Comparison of ENCODE assay signal across 23 cellular contexts in the genomic region with DNA sequence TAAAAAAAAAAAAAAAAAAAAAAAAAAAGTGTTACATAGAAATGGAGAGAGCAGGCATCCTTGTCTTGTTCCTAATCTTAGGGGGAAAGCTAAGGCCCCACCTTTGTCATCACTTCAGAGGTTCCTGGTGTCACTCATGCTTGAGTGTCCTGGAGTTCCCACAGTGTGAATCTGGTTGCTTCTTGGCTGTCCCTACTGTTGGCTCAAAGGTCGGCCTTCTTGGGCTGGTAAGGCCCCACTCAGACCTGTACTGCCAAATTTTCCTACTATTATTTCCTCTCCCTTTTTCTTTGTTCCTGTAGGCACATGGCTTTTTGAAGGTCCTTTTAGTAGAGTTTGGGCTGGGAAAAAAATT. TPM values are rescaled to one million over a fixed set of nuclear protein-coding genes. Genes with fewer than 3 reads are reported as not detected.
A peak's percentile ranks its signal among the peaks of the same experiment; 100 is the strongest.
DNase-seq lines count a peak whose midpoint lies in the region; ATAC-seq lines count a peak whose summit lies in the region.
"Had no signal": no experiment of that assay in that cellular context is flagged by ENCODE, and none has a peak within 500 bp of the region (broad histone marks: within the 10 kb centered on the region; RNA-seq: fewer than 3 reads in every experiment).

No MANE protein-coding gene starts in this region.

- H3K4me1 ChIP-seq in mesendoderm (ENCODE audit: control insufficient read depth, low read depth, low read length), result peaks cover 2% of the 10 kb centered on the region
- peaks cover 2 to 38% (median 33%) of the 10 kb centered on the region in 5 donors for H3K4me1 ChIP-seq in subcutaneous abdominal adipose tissue (ENCODE audit: control insufficient read depth in 5 of 5, insufficient read depth in 5 of 5, low read length in 5 of 5)

- H2AK5ac ChIP-seq in mesendoderm (ENCODE audit: low read length), result no peak overlapping the region

- DNase-seq in activated CD8-positive, alpha-beta memory T cell treated with anti-CD3 and anti-CD28 coated beads, Interleukin-2, amount 10 ng/mL, durations not matched to agents 7 days and 5 days, result no peak
- no peak for DNase-seq in activated CD8-positive, alpha-beta memory T cell treated with anti-CD3 and anti-CD28 coated beads, Interleukin-2, amount 50 U/mL, for 4 hours
- DNase-seq in left cardiac atrium, result no peak
- DNase-seq in mesendoderm, result peak; percentile 70
- no peak for DNase-seq in activated naive CD8-positive, alpha-beta T cell treated with anti-CD3 and anti-CD28 coated beads for 36 hours
- DNase-seq in T-helper 9 cell, result no peak
- DNase-seq: ACHN; CD4-positive, alpha-beta memory T cell; DND-41; Karpas-422; NCI-H1105 treated with DMSO at 0.1 percent for 48 hours; NCI-H1694; NCI-H2081; NCI-H2171; NCI-H345; NCI-H774 had no signal

- no peak overlapping the region for H2BK5ac ChIP-seq in mesendoderm (ENCODE audit: low read length)

- no peak overlapping the region for H3K4me3 Mint-ChIP-seq in activated CD8-positive, alpha-beta memory T cell treated with anti-CD3 and anti-CD28 coated beads, Interleukin-2, amount 10 ng/mL, durations not matched to agents 7 days and 5 days
- H3K4me3 Mint-ChIP-seq in activated naive CD8-positive, alpha-beta T cell treated with anti-CD3 and anti-CD28 coated beads for 36 hours, result no peak overlapping the region
- H3K4me3 Mint-ChIP-seq: CD4-positive, alpha-beta memory T cell; GM23338 had no signal

- H3K9me3 Mint-ChIP-seq in activated CD8-positive, alpha-beta memory T cell treated with anti-CD3 and anti-CD28 coated beads, Interleukin-2, amount 10 ng/mL, durations not matched to agents 7 days and 5 days (ENCODE audit: low read depth), result no peaks in the 10 kb centered on the region
- no peaks in the 10 kb centered on the region for H3K9me3 Mint-ChIP-seq in activated naive CD8-positive, alpha-beta T cell treated with anti-CD3 and anti-CD28 coated beads for 36 hours
- H3K9me3 Mint-ChIP-seq: CD4-positive, alpha-beta memory T cell; GM23338 had no signal

- CTCF ChIA-PET in activated CD8-positive, alpha-beta memory T cell treated with anti-CD3 and anti-CD28 coated beads, Interleukin-2, amount 10 ng/mL, durations not matched to agents 7 days and 5 days (lab: Charles Lee), result no interaction called here

- H3K23ac ChIP-seq in mesendoderm (ENCODE audit: low read length), result no peak overlapping the region

- WGBS in mesendoderm (ENCODE audit: extremely low coverage, insufficient coverage, low lambda C conversion rate), result no CpG with 5 or more reads among the region's 1 CpG

- H3K27me3 ChIP-seq in mesendoderm (ENCODE audit: insufficient read depth, low read length, poor library complexity) (no peaks in the 10 kb centered on the region), subcutaneous abdominal adipose tissue (ENCODE audit: control insufficient read depth in 5 of 5, insufficient read depth in 4 of 5, low read length in 5 of 5) (no peaks in the 10 kb centered on the region)
- H3K27me3 ChIP-seq: BLaER1 had no signal

- peaks cover 1% of the 10 kb centered on the region for H3K36me3 ChIP-seq in mesendoderm (ENCODE audit: control insufficient read depth, insufficient read depth, low read length)
- H3K36me3 ChIP-seq in subcutaneous abdominal adipose tissue (ENCODE audit: control insufficient read depth in 5 of 5, insufficient read depth in 5 of 5, low read length in 5 of 5), result peaks cover 47 to 81% (median 70%) of the 10 kb centered on the region in 5 donors

- H3K79me2 ChIP-seq in mesendoderm (ENCODE audit: control insufficient read depth, insufficient read depth, low read length), result no peaks in the 10 kb centered on the region

- no peak for ATAC-seq in activated CD8-positive, alpha-beta memory T cell treated with anti-CD3 and anti-CD28 coated beads, Interleukin-2, amount 10 ng/mL, durations not matched to agents 7 days and 5 days
- ATAC-seq in left cardiac atrium, result peak; percentile 34
- ATAC-seq in GM21528 (IDR thresholded peaks at IDR 0.05; ENCODE audit: low FRiP score, unreplicated experiment), result no peak
- ATAC-seq: GM12878, GM23338, Panc1 had no signal

- no peak overlapping the region for H4K8ac ChIP-seq in mesendoderm (ENCODE audit: low read depth, low read length)

- peaks cover 15% of the 10 kb centered on the region for H3K4me1 Mint-ChIP-seq in activated CD8-positive, alpha-beta memory T cell treated with anti-CD3 and anti-CD28 coated beads, Interleukin-2, amount 10 ng/mL, durations not matched to agents 7 days and 5 days
- H3K4me1 Mint-ChIP-seq in activated naive CD8-positive, alpha-beta T cell treated with anti-CD3 and anti-CD28 coated beads for 36 hours, result peaks cover 16% of the 10 kb centered on the region

- no peak overlapping the region for H3K4me2 ChIP-seq in mesendoderm (ENCODE audit: low read length)
- H3K4me2 ChIP-seq: BLaER1, GM23338 had no signal

- H4K5ac ChIP-seq in mesendoderm (ENCODE audit: low read length), result no peak overlapping the region

- H3K4me3 ChIP-seq in mesendoderm (ENCODE audit: low read length), result no peak overlapping the region
- H3K4me3 ChIP-seq in subcutaneous abdominal adipose tissue (ENCODE audit: low read depth in 1 of 5, low read length in 5 of 5), result no peak overlapping the region
- H3K4me3 ChIP-seq: BLaER1, GM12878, GM23338 had no signal

- no peak overlapping the region for H3K4ac ChIP-seq in mesendoderm (ENCODE audit: low read depth, low read length)

- H3K36me3 Mint-ChIP-seq in activated CD8-positive, alpha-beta memory T cell treated with anti-CD3 and anti-CD28 coated beads, Interleukin-2, amount 10 ng/mL, durations not matched to agents 7 days and 5 days, result peaks cover 76% of the 10 kb centered on the region
- H3K36me3 Mint-ChIP-seq in activated naive CD8-positive, alpha-beta T cell treated with anti-CD3 and anti-CD28 coated beads for 36 hours, result peaks cover 35% of the 10 kb centered on the region

- intact Hi-C loops in left cardiac atrium (cut with DNase I), result no loop called here

- H3K27ac ChIP-seq in mesendoderm (ENCODE audit: low read depth, low read length) (peak overlapping the region; percentile 46), subcutaneous abdominal adipose tissue (ENCODE audit: low read depth, low read length) (peak overlapping the region; percentile 45)
- H3K27ac ChIP-seq: 22Rv1, BLaER1 had no signal

- H3K27me3 Mint-ChIP-seq in activated CD8-positive, alpha-beta memory T cell treated with anti-CD3 and anti-CD28 coated beads, Interleukin-2, amount 10 ng/mL, durations not matched to agents 7 days and 5 days, result no peaks in the 10 kb centered on the region
- no peaks in the 10 kb centered on the region for H3K27me3 Mint-ChIP-seq in activated naive CD8-positive, alpha-beta T cell treated with anti-CD3 and anti-CD28 coated beads for 36 hours
- H3K27me3 Mint-ChIP-seq: CD4-positive, alpha-beta memory T cell had no signal

- peak overlapping the region; percentile 15 for H2BK120ac ChIP-seq in mesendoderm (ENCODE audit: low read depth, low read length)

- peak overlapping the region; percentile 47 for H3K18ac ChIP-seq in mesendoderm (ENCODE audit: low read length)

- no peak overlapping the region for H3K9ac ChIP-seq in mesendoderm (ENCODE audit: low read length)
- no peak overlapping the region for H3K9ac ChIP-seq in subcutaneous abdominal adipose tissue (ENCODE audit: low read length in 5 of 5)
- H3K9ac ChIP-seq: BLaER1 had no signal

- no peaks in the 10 kb centered on the region for H3K9me3 ChIP-seq in subcutaneous abdominal adipose tissue (ENCODE audit: control insufficient read depth in 5 of 5, low read length in 5 of 5)
- H3K9me3 ChIP-seq: BLaER1 had no signal

- H2BK15ac ChIP-seq in mesendoderm (replicated peaks; ENCODE audit: low read depth), result no peak overlapping the region

- peak overlapping the region; percentile 12 for H3K27ac Mint-ChIP-seq in activated CD8-positive, alpha-beta memory T cell treated with anti-CD3 and anti-CD28 coated beads, Interleukin-2, amount 10 ng/mL, durations not matched to agents 7 days and 5 days
- no peak overlapping the region for H3K27ac Mint-ChIP-seq in activated naive CD8-positive, alpha-beta T cell treated with anti-CD3 and anti-CD28 coated beads for 36 hours

- H3K56ac ChIP-seq in mesendoderm (ENCODE audit: low read length), result no peak overlapping the region

- no peaks in the 10 kb centered on the region for H3K79me1 ChIP-seq in mesendoderm (ENCODE audit: low read length)

RNA-seq across cellular contexts. Expression of gene OPTN, which starts 21.5 kb away (rescaled TPM):
- total RNA-seq in activated CD8-positive, alpha-beta memory T cell treated with anti-CD3 and anti-CD28 coated beads, Interleukin-2, amount 10 ng/mL, durations not matched to agents 7 days and 5 days, result 100 to 1,000 TPM; 111 to 112 TPM
- 100 to 1,000 TPM in 1 of 2 donors, 10 to 100 TPM in 1; 95.1 to 123 TPM for total RNA-seq in left cardiac atrium
- polyA plus RNA-seq in mesendoderm (2013, experiment 1 of 2), result 3.7 TPM
- polyA plus RNA-seq in mesendoderm (2013, experiment 2 of 2), result 3.6 TPM
- total RNA-seq in activated naive CD8-positive, alpha-beta T cell treated with anti-CD3 and anti-CD28 coated beads for 36 hours, result 10 to 100 TPM; 30.8 to 32.9 TPM

RNA-seq across cellular contexts. Expression of gene MCM10, which starts 39.9 kb away (rescaled TPM):
- total RNA-seq in activated CD8-positive, alpha-beta memory T cell treated with anti-CD3 and anti-CD28 coated beads, Interleukin-2, amount 10 ng/mL, durations not matched to agents 7 days and 5 days, result 10 to 100 TPM; 75.1 to 78.2 TPM
- 1 to 10 TPM; 1.3 TPM for total RNA-seq in left cardiac atrium
- 39.8 TPM for polyA plus RNA-seq in mesendoderm (2013, experiment 1 of 2)
- polyA plus RNA-seq in mesendoderm (2013, experiment 2 of 2), result 38.2 TPM
- 10 to 100 TPM; 89.3 to 91.2 TPM for total RNA-seq in activated naive CD8-positive, alpha-beta T cell treated with anti-CD3 and anti-CD28 coated beads for 36 hours
- polyA plus RNA-seq: CD4-positive, alpha-beta memory T cell had no signal

Comparison
In these comparisons a context has a peak if more than half of its experiments do, and no peak if none do; other contexts are left out.
1. ATAC-seq: peak in left cardiac atrium (2 of 2); none in activated CD8-positive, alpha-beta memory T cell treated with anti-CD3 and anti-CD28 coated beads, Interleukin-2, amount 10 ng/mL, durations not matched to agents 7 days and 5 days (single experiment) and GM21528 (single experiment).
2. RNA of gene MCM10, which starts 39.9 kb away (total RNA-seq): 89.3 to 91.2 TPM in activated naive CD8-positive, alpha-beta T cell treated with anti-CD3 and anti-CD28 coated beads for 36 hours and 75.1 to 78.2 TPM in activated CD8-positive, alpha-beta memory T cell treated with anti-CD3 and anti-CD28 coated beads, Interleukin-2, amount 10 ng/mL, durations not matched to agents 7 days and 5 days; 1.3 TPM in left cardiac atrium; every median in the first group is over 10 times any median in the second.